In the genomic region with DNA sequence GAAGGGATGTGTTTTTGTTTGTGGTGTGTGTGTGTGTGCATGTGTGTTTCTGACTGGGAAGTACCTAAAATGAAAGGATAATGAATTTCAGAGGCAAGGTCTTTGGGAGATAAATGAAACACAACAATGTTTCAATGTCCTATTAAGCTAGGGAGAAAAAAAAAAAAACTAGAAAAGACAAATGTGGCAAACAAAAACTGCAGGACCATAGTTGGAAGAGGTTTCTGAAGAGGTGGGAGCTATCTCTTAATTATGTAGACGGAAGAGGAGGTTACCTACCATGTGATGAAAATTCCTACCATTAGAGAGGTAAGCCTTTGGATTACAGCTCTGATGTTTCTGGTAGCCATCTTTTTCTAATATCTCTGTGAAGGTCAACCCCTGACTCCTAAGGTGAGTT, we compare ENCODE assay signal across 25 cellular contexts.
"Had no signal": no experiment of that assay in that cellular context is flagged by ENCODE, and none has a peak within 500 bp of the region (broad histone marks: within the 10 kb centered on the region; RNA-seq: fewer than 3 reads in every experiment).

TSS of gene TRPC5OS (plus strand) at position 301 of the 400 bp plus-strand sequence. CDS start 25,669 bp downstream, outside the sequence.

- H3K36me3 ChIP-seq: esophagus squamous epithelium, gastrocnemius medialis, heart right ventricle, left lung, lower lobe of right lung had no signal

- DNase-seq: cortex of kidney; effector CD8-positive, alpha-beta T cell; effector memory CD8-positive, alpha-beta T cell; endodermal cell; erythroblast; esophagus squamous epithelium; foreskin fibroblast; foreskin melanocyte; gastrocnemius medialis; glutamatergic neuron; head of caudate nucleus; heart right ventricle; hippocampal formation; left cardiac atrium; left lung; left ventricle myocardium superior; lower lobe of right lung; mesenchymal stem cell; mucosa of descending colon; naive B cell; naive thymus-derived CD8-positive, alpha-beta T cell had no signal

- H3K27me3 ChIP-seq: esophagus squamous epithelium had no signal

- H3K4me3 ChIP-seq: esophagus squamous epithelium, gastrocnemius medialis, heart right ventricle, left lung, lower lobe of right lung, mucosa of descending colon had no signal

- H3K9me3 ChIP-seq: esophagus squamous epithelium, gastrocnemius medialis, heart right ventricle, left lung, lower lobe of right lung, mucosa of descending colon had no signal

- H3K27ac ChIP-seq: epithelial cell of prostate, esophagus squamous epithelium, gastrocnemius medialis, heart right ventricle, left lung, lower lobe of right lung had no signal

- FAIRE-seq: endometrium, islet of Langerhans, keratinocyte had no signal
